Comparison of ENCODE assay signal across 31 cellular contexts in the genomic region with DNA sequence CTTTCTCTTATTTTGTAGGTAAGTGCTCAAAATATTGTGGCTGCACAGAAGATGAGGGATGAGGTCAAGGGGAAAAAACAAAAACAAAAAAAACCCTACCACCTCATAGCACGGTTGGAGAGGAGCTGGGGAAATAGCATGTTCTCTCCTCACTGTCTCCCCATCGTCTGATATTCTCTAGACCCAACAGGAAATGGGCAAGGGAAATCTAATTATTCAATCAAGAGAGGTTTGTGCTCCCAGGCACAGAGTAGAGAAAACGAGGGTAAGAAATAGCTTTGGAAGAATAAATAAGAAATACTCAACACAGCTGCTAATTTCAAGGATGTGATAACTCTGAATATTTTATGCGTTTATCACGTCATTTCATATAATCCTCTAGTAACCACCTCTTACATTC.
"Had no signal": no experiment of that assay in that cellular context is flagged by ENCODE, and none has a peak within 500 bp of the region (broad histone marks: within the 10 kb centered on the region; RNA-seq: fewer than 3 reads in every experiment).

No MANE protein-coding gene starts in this region.

- H3K27ac ChIP-seq: esophagus muscularis mucosa, foreskin keratinocyte, gastroesophageal sphincter, heart right ventricle, left lung, prostate gland, right atrium auricular region, suprapubic skin, thyroid gland, vagina had no signal

- H3K27me3 Mint-ChIP-seq: naive B cell; stimulated activated naive CD8-positive, alpha-beta T cell treated with anti-CD3 and anti-CD28 coated beads, Interleukin-15, amount 100 ng/mL, for 72 hours had no signal

- H3K9me3 Mint-ChIP-seq: mesothelial cell of epicardium, nephron had no signal

- H3K4me2 ChIP-seq: smooth muscle cell had no signal

- H3K4me3 Mint-ChIP-seq: mesothelial cell of epicardium; naive B cell; nephron; stimulated activated naive CD8-positive, alpha-beta T cell treated with anti-CD3 and anti-CD28 coated beads, Interleukin-15, amount 100 ng/mL, for 72 hours had no signal

- H3K4me1 Mint-ChIP-seq: mesothelial cell of epicardium; naive B cell; stimulated activated naive CD8-positive, alpha-beta T cell treated with anti-CD3 and anti-CD28 coated beads, Interleukin-15, amount 100 ng/mL, for 72 hours had no signal

- H3K27ac Mint-ChIP-seq: mesothelial cell of epicardium; naive B cell; nephron; stimulated activated naive CD8-positive, alpha-beta T cell treated with anti-CD3 and anti-CD28 coated beads, Interleukin-15, amount 100 ng/mL, for 72 hours had no signal

- ATAC-seq: foreskin keratinocyte; gastroesophageal sphincter; heart right ventricle; left cardiac atrium; left lung; mucosa of descending colon; sciatic nerve; stimulated activated naive CD8-positive, alpha-beta T cell treated with anti-CD3 and anti-CD28 coated beads, Interleukin-15, amount 100 ng/mL, for 72 hours had no signal

- H3K27me3 ChIP-seq: esophagus muscularis mucosa, foreskin keratinocyte, gastroesophageal sphincter, heart right ventricle, left lung, right atrium auricular region, suprapubic skin, thyroid gland, vagina had no signal

- H3K36me3 Mint-ChIP-seq: mesothelial cell of epicardium, naive B cell had no signal

- FAIRE-seq: endothelial cell of umbilical vein, islet of Langerhans had no signal

- H3K4me1 ChIP-seq: left lung, prostate gland, right atrium auricular region, thyroid gland, vagina had no signal

- DNase-seq: dermis blood vessel endothelial cell; effector memory CD4-positive, alpha-beta T cell; foreskin keratinocyte; heart right ventricle; hippocampal formation; left cardiac atrium; left lung; mesenchymal stem cell; mucosa of descending colon; naive B cell; nucleus accumbens; stimulated activated CD4-positive, alpha-beta T cell treated with anti-CD3 and anti-CD28 coated beads, Interleukin-12 subunit alpha, Interleukin-12 subunit beta, amount 100 ng/mL, for 4 hours; stimulated activated CD4-positive, alpha-beta T cell treated with anti-CD3 and anti-CD28 coated beads, Interleukin-1b, Interleukin-23, amount 100 ng/mL, for 48 hours; stimulated activated CD4-positive, alpha-beta T cell treated with anti-CD3 and anti-CD28 coated beads, Interleukin-4, amount 100 ng/mL, for 1 hour; stimulated activated CD8-positive, alpha-beta memory T cell treated with anti-CD3 and anti-CD28 coated beads, Interleukin-4, amount 100 ng/mL, for 48 hours; stimulated activated naive CD4-positive, alpha-beta T cell; stimulated activated naive CD8-positive, alpha-beta T cell treated with anti-CD3 and anti-CD28 coated beads, Interleukin-15, amount 100 ng/mL, for 72 hours; thyroid gland; trophoblast cell had no signal

- H3K4me3 ChIP-seq: esophagus muscularis mucosa, gastroesophageal sphincter, heart right ventricle, left lung, mucosa of descending colon, prostate gland, right atrium auricular region, smooth muscle cell, suprapubic skin, thyroid gland, vagina had no signal

- H3K36me3 ChIP-seq: esophagus muscularis mucosa, gastroesophageal sphincter, heart right ventricle, left lung, prostate gland, right atrium auricular region, suprapubic skin, thyroid gland, vagina had no signal

- H3K9me3 ChIP-seq: esophagus muscularis mucosa, gastroesophageal sphincter, heart right ventricle, left lung, prostate gland, right atrium auricular region, suprapubic skin, thyroid gland, vagina had no signal
